In the genomic region with DNA sequence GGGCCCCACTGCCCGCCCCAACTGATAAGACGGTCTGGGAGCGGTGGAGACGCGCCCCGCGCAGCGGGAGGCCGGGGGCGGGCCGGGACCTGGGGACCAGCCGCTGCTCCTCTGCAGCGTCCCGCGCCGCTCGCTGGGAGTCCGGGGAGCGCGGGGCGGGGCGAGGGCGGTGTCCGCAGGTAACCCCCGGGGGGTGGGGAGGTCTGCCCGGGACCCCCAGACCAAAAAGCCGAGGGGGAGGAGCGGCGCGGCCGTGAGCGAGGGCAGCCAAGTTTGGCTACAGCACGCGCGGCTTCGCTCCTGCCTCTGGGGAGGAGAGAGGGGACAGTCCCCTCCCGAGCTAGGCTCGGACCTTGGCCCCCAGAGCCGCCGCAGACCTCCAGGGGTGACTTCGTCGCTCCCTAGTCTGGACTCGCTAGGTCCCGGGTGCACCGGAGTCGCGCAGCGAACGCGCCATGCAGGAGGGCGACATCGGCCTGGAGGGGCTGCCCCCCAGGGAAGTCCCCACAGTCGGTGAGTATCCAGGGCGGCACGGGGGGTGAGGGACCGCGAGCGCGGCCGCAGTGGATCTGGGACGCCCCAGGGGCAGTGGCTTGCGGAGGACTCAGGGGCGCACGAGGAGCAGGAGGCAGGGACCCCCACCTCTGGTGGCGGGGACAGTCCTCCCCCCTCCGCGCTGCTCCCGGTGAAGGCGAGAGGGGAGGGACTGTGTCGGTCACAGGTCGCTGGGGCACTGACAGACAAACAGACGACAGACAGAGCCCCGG, we compare ENCODE assay signal across 10 cellular contexts.
DNase-seq lines count a peak whose midpoint lies in the region; ATAC-seq and TF ChIP-seq lines count a peak whose summit lies in the region.
"Had no signal": no experiment of that assay in that cellular context is flagged by ENCODE, and none has a peak within 500 bp of the region (broad histone marks: within the 10 kb centered on the region; RNA-seq: fewer than 3 reads in every experiment).

No MANE protein-coding gene starts in this region.

- H3K23ac ChIP-seq in H9 (ENCODE audit: insufficient read length, low read depth, low read length) = no peak overlapping the region

- H3K4me3 Mint-ChIP-seq in H9 = peak overlapping the region; percentile 38 to 70
- H3K4me3 Mint-ChIP-seq in endodermal cell = peak overlapping the region; percentile 47
- H3K4me3 Mint-ChIP-seq: CD4-positive, alpha-beta memory T cell; T-helper 17 cell had no signal

- peaks cover 12% of the 10 kb centered on the region for H3K23me2 ChIP-seq in H9 (ENCODE audit: insufficient read length, low read depth, low read length, poor library complexity, severe bottlenecking)

- no peak overlapping the region for H2BK20ac ChIP-seq in H9 (ENCODE audit: low read depth, low read length, poor library complexity, severe bottlenecking)

- no peak overlapping the region for H2BK15ac ChIP-seq in H9 (ENCODE audit: low read depth, low read length)

- H3K4ac ChIP-seq in H9 (ENCODE audit: low read depth, low read length) = no peak overlapping the region

- WGBS in H9 (ENCODE audit: extremely low coverage, insufficient read length, low lambda C conversion rate) = no CpG with 5 or more reads among the region's 73 CpGs
- WGBS in endodermal cell (ENCODE audit: insufficient coverage in 1 of 2, insufficient read length in 1 of 2), 2 experiments = 3 to 4% methylated on average over 14 to 73 of the region's 73 CpGs

- H3K14ac ChIP-seq in H9 (ENCODE audit: insufficient read depth, low read length) = peak overlapping the region; percentile 17; the same call in 1 of the 2 replicates

- no peaks in the 10 kb centered on the region for H3K36me3 ChIP-seq in endodermal cell (ENCODE audit: control insufficient read depth, insufficient read depth, low read length)

- ATAC-seq in left lobe of liver (peak; percentile 71), GM18867 (IDR thresholded peaks at IDR 0.05; ENCODE audit: unreplicated experiment) (no peak)
- ATAC-seq: T-helper 17 cell had no signal

- H3K79me1 ChIP-seq in H9 (ENCODE audit: insufficient read depth, low read depth, low read length, poor library complexity, severe bottlenecking) = no peaks in the 10 kb centered on the region

- H3K4me2 ChIP-seq in H9 (ENCODE audit: insufficient read depth, insufficient read length, low read length) = peak overlapping the region; percentile 83

- H3K9ac ChIP-seq in H9 (ENCODE audit: extremely low read depth, insufficient read length, low read length) (no peak overlapping the region), endodermal cell (ENCODE audit: extremely low read depth, low read length, poor library complexity, severe bottlenecking) (no peak overlapping the region)

- H2BK5ac ChIP-seq in H9 (ENCODE audit: insufficient read length, low read length) = no peak overlapping the region

- no peak overlapping the region for H4K8ac ChIP-seq in H9 (replicated peaks; ENCODE audit: insufficient read length, low read depth, low read length)

- H3K27me3 ChIP-seq in H9 (ENCODE audit: insufficient read depth, low read length) (peaks cover 18% of the 10 kb centered on the region; the same call in 1 of the 2 replicates), endodermal cell (ENCODE audit: control insufficient read depth, insufficient read depth, low read length, poor library complexity, severe bottlenecking) (peaks cover 84% of the 10 kb centered on the region)

- H3K4me1 ChIP-seq in H9 (ENCODE audit: insufficient read depth, low read length) (peaks cover 5% of the 10 kb centered on the region; the same call in 1 of the 2 replicates), endodermal cell (ENCODE audit: control insufficient read depth, insufficient read depth, low read length) (no peaks in the 10 kb centered on the region)

- H3K9me3 ChIP-seq in H9 (ENCODE audit: control insufficient read depth, low read depth, low read length) (no peaks in the 10 kb centered on the region), endodermal cell (ENCODE audit: control insufficient read depth, low read length) (no peaks in the 10 kb centered on the region)

- H2AFZ ChIP-seq in H9 (ENCODE audit: low read length) = no peak overlapping the region

- no peaks in the 10 kb centered on the region for H3K79me2 ChIP-seq in H9 (ENCODE audit: insufficient read depth, low read length)

- no peaks in the 10 kb centered on the region for H4K20me1 ChIP-seq in H9 (ENCODE audit: control insufficient read depth, insufficient read depth, insufficient read length)

- H3K27me3 Mint-ChIP-seq in H9 (ENCODE audit: low read depth) = peaks cover 90% of the 10 kb centered on the region
- H3K27me3 Mint-ChIP-seq in endodermal cell (ENCODE audit: insufficient read depth) = peaks cover 85% of the 10 kb centered on the region

- H4K5ac ChIP-seq in H9 (ENCODE audit: insufficient read length, low read depth, low read length) = no peak overlapping the region

- H2AK5ac ChIP-seq in H9 (ENCODE audit: insufficient read length, low read length) = no peak overlapping the region

- no peak overlapping the region for H3T11ph ChIP-seq in H9 (ENCODE audit: low read length)

- DNase-seq in H9 (no peak), endodermal cell (peak; percentile 71), left lobe of liver (ENCODE audit: low spot score) (peak; percentile 74), NCI-H1436 treated with DMSO at 0.1 percent for 48 hours (lab: John Stamatoyannopoulos, UW) (no peak), NCI-H1048 (lab: John Stamatoyannopoulos, UW) (no peak), SIG-M5 (lab: John Stamatoyannopoulos, UW) (no peak)
- DNase-seq: CD4-positive, alpha-beta memory T cell; T-helper 17 cell had no signal

- H2BK12ac ChIP-seq in H9 (ENCODE audit: insufficient read length, low read depth, low read length) = no peak overlapping the region

- no peaks in the 10 kb centered on the region; a peak in 1 of 5 replicates for H3K9me3 Mint-ChIP-seq in H9
- no peaks in the 10 kb centered on the region for H3K9me3 Mint-ChIP-seq in endodermal cell

- H3K27ac Mint-ChIP-seq in H9 (no peak overlapping the region), endodermal cell (no peak overlapping the region)
- H3K27ac Mint-ChIP-seq: CD4-positive, alpha-beta memory T cell; T-helper 17 cell had no signal

- H3K27ac ChIP-seq in H9 (ENCODE audit: insufficient read length, low read depth, low read length) = no peak overlapping the region
- no peak overlapping the region for H3K27ac ChIP-seq in endodermal cell (ENCODE audit: low read depth, low read length)
- H3K27ac ChIP-seq in skin epidermis = peak overlapping the region in 3 of 21 experiments; percentile 3 to 27 (median 13)

- no peak overlapping the region for H2BK120ac ChIP-seq in H9 (ENCODE audit: low read depth, low read length, poor library complexity, severe bottlenecking)

- TF ChIP-seq CTCF in H9 (conservative IDR thresholded peaks at IDR 0.05) = no peak
- no peak for TF ChIP-seq CTCF in endodermal cell (conservative IDR thresholded peaks at IDR 0.05)

- no peak overlapping the region for H4K91ac ChIP-seq in H9 (ENCODE audit: insufficient read length, low read depth, low read length)

- H3K18ac ChIP-seq in H9 (ENCODE audit: insufficient read length, low read depth, low read length) = no peak overlapping the region

- H3K36me3 Mint-ChIP-seq in H9 (ENCODE audit: insufficient read depth in 1 of 3, low read depth in 3 of 3) = no peaks in the 10 kb centered on the region
- no peaks in the 10 kb centered on the region for H3K36me3 Mint-ChIP-seq in endodermal cell (ENCODE audit: low read depth)
- H3K36me3 Mint-ChIP-seq: CD4-positive, alpha-beta memory T cell had no signal

- H3K56ac ChIP-seq in H9 (ENCODE audit: insufficient read length, low read depth, low read length) = no peak overlapping the region

- H3K4me1 Mint-ChIP-seq in H9 = peaks cover 47 to 49% of the 10 kb centered on the region in 2 experiments
- peaks cover 13% of the 10 kb centered on the region for H3K4me1 Mint-ChIP-seq in endodermal cell
- H3K4me1 Mint-ChIP-seq: CD4-positive, alpha-beta memory T cell; T-helper 17 cell had no signal

- H3K4me3 ChIP-seq in endodermal cell (ENCODE audit: low read length) (peak overlapping the region; percentile 71), skin epidermis (peak overlapping the region in 4 of 7 experiments; percentile 3 to 21 (median 6))

Comparison
In these comparisons a context has a peak if more than half of its experiments do, and no peak if none do; other contexts are left out.
1. DNase-seq: peak in endodermal cell (single experiment) and left lobe of liver (single experiment); none in H9 (single experiment), NCI-H1436 treated with DMSO at 0.1 percent for 48 hours (single experiment), NCI-H1048 (single experiment) and SIG-M5 (single experiment).